Comparison of ENCODE assay signal across 1 cellular context in genomic region chr15:56464893-56465520, GRCh38.
TF ChIP-seq lines count a peak whose summit lies in the region.

MNS1 (minus strand) TSS chr15:56465137; CDS start chr15:56464972, 165 bp downstream.

TF ChIP-seq in WTC11, 78 proteins besides CTCF, POLR2A, EP300 and RAD21 (continued from another document):
- TF ChIP-seq FOXP4 (CRISPR knock-in tag; IDR thresholded peaks at IDR 0.05) (0 out of 2 replicates have a peak, but pooled peaks have one; percentile 24), HMGXB4 (CRISPR knock-in tag; IDR thresholded peaks at IDR 0.05) (no peak), SP1 (CRISPR knock-in tag; conservative IDR thresholded peaks at IDR 0.05) (no peak), FOXK1 (CRISPR knock-in tag; IDR thresholded peaks at IDR 0.05) (0 out of 2 replicates have a peak, but pooled peaks have one; percentile 82), MYBL2 (CRISPR knock-in tag; IDR thresholded peaks at IDR 0.05) (peak; percentile 50; the same call in 1 of the 2 replicates)
TF ChIP-seq in WTC11: peak in this region for 7.
